Comparison of ENCODE assay signal across 33 cellular contexts in the genomic region with DNA sequence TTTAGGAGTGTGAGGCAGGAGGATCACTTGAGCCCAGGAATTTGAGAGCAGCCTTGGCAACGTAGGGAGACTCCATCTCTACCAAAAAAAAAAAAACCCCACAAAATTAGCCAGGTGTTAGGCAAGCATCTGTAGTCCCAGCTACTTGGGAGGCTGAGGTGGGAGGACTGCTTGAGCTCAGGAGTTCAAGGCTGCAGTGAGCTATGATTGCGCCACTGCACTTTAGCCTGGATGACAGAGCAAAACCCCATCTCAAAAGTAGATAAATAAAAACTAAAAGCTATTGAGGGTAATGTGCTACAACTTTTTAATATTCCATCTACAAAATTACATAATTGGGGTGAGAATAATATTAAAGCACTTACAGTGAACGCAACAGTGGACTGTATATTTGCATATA.
"Had no signal": no experiment of that assay in that cellular context is flagged by ENCODE, and none has a peak within 500 bp of the region (broad histone marks: within the 10 kb centered on the region; RNA-seq: fewer than 3 reads in every experiment).

No MANE protein-coding gene starts in this region.

- H3K4me1 ChIP-seq: breast epithelium had no signal

- FAIRE-seq: astrocyte, TTC549 had no signal

- H3K27me3 ChIP-seq: adrenal gland, body of pancreas, brain microvascular endothelial cell, breast epithelium had no signal

- ATAC-seq: activated CD8-positive, alpha-beta T cell treated with anti-CD3 and anti-CD28 coated beads for 36 hours; activated naive CD4-positive, alpha-beta T cell treated with anti-CD3 and anti-CD28 coated beads, Interleukin-2, amount 50 U/mL, for 72 hours; activated T-cell treated with anti-CD3 and anti-CD28 coated beads, Interleukin-2, amount 50 U/mL, for 4 hours; activated T-cell treated with anti-CD3 and anti-CD28 coated beads, Interleukin-2, amount 50 U/mL, for 72 hours; activated T-helper 17 cell treated with anti-CD3 and anti-CD28 coated beads, Interleukin-2, amount 50 U/mL, for 72 hours; body of pancreas; T-helper 17 cell had no signal

- H3K4me3 ChIP-seq: adrenal gland, body of pancreas, breast epithelium had no signal

- DNase-seq: activated B cell treated with CpG ODN at 0.5 μM for 24 hours; activated CD4-positive, alpha-beta memory T cell treated with anti-CD3 and anti-CD28 coated beads for 36 hours; activated CD4-positive, alpha-beta T cell treated with anti-CD3 and anti-CD28 coated beads for 4 hours; activated CD4-positive, alpha-beta T cell treated with anti-CD3 and anti-CD28 coated beads, Interleukin-2, amount 10 ng/mL, durations not matched to agents 24 days and 14 days; activated CD4-positive, alpha-beta T cell treated with anti-CD3 and anti-CD28 coated beads, Interleukin-2, amount 50 U/mL, for 1 hour; activated CD4-positive, alpha-beta T cell treated with anti-CD3 and anti-CD28 coated beads, Interleukin-2, amount 50 U/mL, for 4 hours; activated CD4-positive, CD25-positive, alpha-beta regulatory T cell treated with anti-CD3 and anti-CD28 coated beads, Interleukin-2, amount 50 U/mL, for 72 hours; activated CD8-positive, alpha-beta memory T cell treated with anti-CD3 and anti-CD28 coated beads, Interleukin-2, amount 50 U/mL, for 4 hours; activated CD8-positive, alpha-beta T cell treated with anti-CD3 and anti-CD28 coated beads for 36 hours; activated effector memory CD4-positive, alpha-beta T cell treated with anti-CD3 and anti-CD28 coated beads, Interleukin-2, amount 50 U/mL, for 16 hours; activated gamma-delta T cell treated with Interleukin-2 at 50 U/mL for 16 hours; activated naive CD4-positive, alpha-beta T cell; activated naive CD4-positive, alpha-beta T cell treated with anti-CD3 and anti-CD28 coated beads for 36 hours; activated naive CD4-positive, alpha-beta T cell treated with anti-CD3 and anti-CD28 coated beads, Interleukin-2, amount 50 U/mL, for 16 hours; activated naive CD8-positive, alpha-beta T cell treated with anti-CD3 and anti-CD28 coated beads for 36 hours; activated T-cell treated with anti-CD3 and anti-CD28 coated beads for 4 hours; activated T-cell treated with anti-CD3 and anti-CD28 coated beads, Interleukin-2, amount 50 U/mL, for 1 hour; activated T-cell treated with anti-CD3 and anti-CD28 coated beads, Interleukin-2, amount 50 U/mL, for 4 hours; activated T-cell treated with anti-CD3 and anti-CD28 coated beads, Interleukin-2, amount 50 U/mL, for 72 hours; adrenal gland; amniotic stem cell; aorta; body of pancreas; brain microvascular endothelial cell; central memory CD4-positive, alpha-beta T cell; T-helper 17 cell; T-helper 9 cell had no signal

- H3K9me3 ChIP-seq: adrenal gland, body of pancreas, breast epithelium had no signal

- H3K27ac ChIP-seq: adrenal gland, body of pancreas, brain microvascular endothelial cell, VCaP had no signal
